Comparison of ENCODE assay signal across 8 cellular contexts in genomic region chr16:56013962-56014552, GRCh38.
A peak's percentile ranks its signal among the peaks of the same experiment; 100 is the strongest.
DNase-seq lines count a peak whose midpoint lies in the region; TF ChIP-seq lines count a peak whose summit lies in the region.

No MANE protein-coding gene starts in this region.

- no peak for TF ChIP-seq POLR2A in esophagus muscularis mucosa (IDR thresholded peaks at IDR 0.05; ENCODE audit: low read depth)

- H3K23me2 ChIP-seq in H9 (ENCODE audit: insufficient read length, low read depth, low read length, poor library complexity, severe bottlenecking) = no peaks in the 10 kb centered on the region

- H2AFZ ChIP-seq in H9 (ENCODE audit: low read length) (no peak overlapping the region), mammary epithelial cell (ENCODE audit: low read depth, low read length) (no peak overlapping the region)

- H3K4me3 Mint-ChIP-seq in H9 (no peak overlapping the region), nephron progenitor cell (no peak overlapping the region)

- H4K91ac ChIP-seq in H9 (ENCODE audit: insufficient read length, low read depth, low read length) = no peak overlapping the region

- no peak for TF ChIP-seq EP300 in esophagus muscularis mucosa (IDR thresholded peaks at IDR 0.05)

- no peak for TF ChIP-seq CTCF in H9 (conservative IDR thresholded peaks at IDR 0.05)
- no peak for TF ChIP-seq CTCF in mammary epithelial cell (conservative IDR thresholded peaks at IDR 0.05 in 1 of 2, IDR thresholded peaks at IDR 0.05 in 1 of 2; ENCODE audit: extremely low read depth in 1 of 2, insufficient read depth in 1 of 2, low read depth in 1 of 2, low read length in 2 of 2)
- TF ChIP-seq CTCF in nephron progenitor cell (IDR thresholded peaks at IDR 0.05) = no peak
- no peak for TF ChIP-seq CTCF in tibial artery (IDR thresholded peaks at IDR 0.05)
- no peak for TF ChIP-seq CTCF in esophagus muscularis mucosa (IDR thresholded peaks at IDR 0.05)

- no peak overlapping the region for H2BK12ac ChIP-seq in H9 (ENCODE audit: insufficient read length, low read depth, low read length)

- H3K36me3 Mint-ChIP-seq in H9 (ENCODE audit: insufficient read depth in 1 of 3, low read depth in 3 of 3) (no peaks in the 10 kb centered on the region), nephron progenitor cell (ENCODE audit: low read depth) (no peaks in the 10 kb centered on the region)

- no TSS peak for BruUV-seq in mammary epithelial cell (replicated peaks; lab: Mats Ljungman, UMichigan)

- no CpG with 5 or more reads among the region's 6 CpGs for WGBS in H9 (ENCODE audit: extremely low coverage, insufficient read length, low lambda C conversion rate)
- 3% methylated on average over 5 of the region's 6 CpGs for WGBS in mammary epithelial cell (ENCODE audit: low coverage, missing lambda C conversion rate)
- WGBS in esophagus muscularis mucosa = 27% methylated on average over 6 of the region's 6 CpGs

- H3K27ac ChIP-seq in H9 (ENCODE audit: insufficient read length, low read depth, low read length) (no peak overlapping the region), mammary epithelial cell (ENCODE audit: insufficient read depth, low read depth, low read length) (no peak overlapping the region), tibial artery (no peak overlapping the region), esophagus muscularis mucosa (replicated peaks in 1 of 4) (no peak overlapping the region)

- H3K18ac ChIP-seq in H9 (ENCODE audit: insufficient read length, low read depth, low read length) = no peak overlapping the region

- H3K36me3 ChIP-seq in mammary epithelial cell (ENCODE audit: insufficient read depth, low read length) (no peaks in the 10 kb centered on the region), tibial artery (no peaks in the 10 kb centered on the region), esophagus muscularis mucosa (no peaks in the 10 kb centered on the region)

- H2BK20ac ChIP-seq in H9 (ENCODE audit: low read depth, low read length, poor library complexity, severe bottlenecking) = no peak overlapping the region

- no peak overlapping the region for H3K14ac ChIP-seq in H9 (ENCODE audit: insufficient read depth, low read length)

- H3K4me2 ChIP-seq in H9 (ENCODE audit: insufficient read depth, insufficient read length, low read length) (no peak overlapping the region), mammary epithelial cell (ENCODE audit: insufficient read depth, low read depth, low read length) (no peak overlapping the region)

- H2BK5ac ChIP-seq in H9 (ENCODE audit: insufficient read length, low read length) = no peak overlapping the region

- H3K56ac ChIP-seq in H9 (ENCODE audit: insufficient read length, low read depth, low read length) = no peak overlapping the region

- no peak overlapping the region for H3K4me3 ChIP-seq in mammary epithelial cell (replicated peaks in 1 of 3; ENCODE audit: insufficient read depth in 1 of 3, low read depth in 2 of 3, low read length in 3 of 3)
- H3K4me3 ChIP-seq in tibial artery = no peak overlapping the region
- H3K4me3 ChIP-seq in esophagus muscularis mucosa = no peak overlapping the region

- H2BK120ac ChIP-seq in H9 (ENCODE audit: low read depth, low read length, poor library complexity, severe bottlenecking) = no peak overlapping the region

- peaks cover 49% of the 10 kb centered on the region for H3K27me3 Mint-ChIP-seq in H9 (ENCODE audit: low read depth)
- H3K27me3 Mint-ChIP-seq in nephron progenitor cell (ENCODE audit: low read depth, poor library complexity) = peaks cover 34% of the 10 kb centered on the region

- H2BK15ac ChIP-seq in H9 (ENCODE audit: low read depth, low read length) = no peak overlapping the region

- H3T11ph ChIP-seq in H9 (ENCODE audit: low read length) = no peak overlapping the region

- H3K79me1 ChIP-seq in H9 (ENCODE audit: insufficient read depth, low read depth, low read length, poor library complexity, severe bottlenecking) = no peaks in the 10 kb centered on the region

- no peak overlapping the region for H3K9ac ChIP-seq in H9 (ENCODE audit: extremely low read depth, insufficient read length, low read length)
- H3K9ac ChIP-seq in mammary epithelial cell (ENCODE audit: insufficient read depth, low read length) = no peak overlapping the region

- H3K9me3 ChIP-seq in H9 (ENCODE audit: control insufficient read depth, low read depth, low read length) = no peaks in the 10 kb centered on the region
- H3K9me3 ChIP-seq in mammary epithelial cell (replicated peaks; ENCODE audit: insufficient read depth, low read length) = no peaks in the 10 kb centered on the region
- H3K9me3 ChIP-seq in tibial artery = no peaks in the 10 kb centered on the region
- no peaks in the 10 kb centered on the region for H3K9me3 ChIP-seq in esophagus muscularis mucosa

- H3K4me1 ChIP-seq in H9 (ENCODE audit: insufficient read depth, low read length) (no peaks in the 10 kb centered on the region), mammary epithelial cell (ENCODE audit: insufficient read depth, low read length) (no peaks in the 10 kb centered on the region), tibial artery (no peaks in the 10 kb centered on the region), esophagus muscularis mucosa (no peaks in the 10 kb centered on the region)

- intact Hi-C loops in mammary epithelial cell (cut with micrococcal nuclease) = no loop called here
- intact Hi-C loops in tibial artery (cut with DNase I; ENCODE audit: low total_unique reads) = no loop called here
- intact Hi-C loops in esophagus muscularis mucosa (cut with DNase I) = no loop called here

- H3K79me2 ChIP-seq in H9 (ENCODE audit: insufficient read depth, low read length) = no peaks in the 10 kb centered on the region
- no peaks in the 10 kb centered on the region for H3K79me2 ChIP-seq in mammary epithelial cell (ENCODE audit: insufficient read depth, low read length)

- no peak overlapping the region for H4K8ac ChIP-seq in H9 (replicated peaks; ENCODE audit: insufficient read length, low read depth, low read length)

- H3K9me3 Mint-ChIP-seq in H9 (no peaks in the 10 kb centered on the region), nephron progenitor cell (no peaks in the 10 kb centered on the region)

- in situ Hi-C loops in mammary epithelial cell (cut with MboI; ENCODE audit: low sequenced_read_pairs in 2 of 2) = no loop called here

- H2AK5ac ChIP-seq in H9 (ENCODE audit: insufficient read length, low read length) = no peak overlapping the region

- no peak overlapping the region for H3K23ac ChIP-seq in H9 (ENCODE audit: insufficient read length, low read depth, low read length)

- H3K4me1 Mint-ChIP-seq in H9 = no peaks in the 10 kb centered on the region
- no peaks in the 10 kb centered on the region for H3K4me1 Mint-ChIP-seq in nephron progenitor cell

- peak; percentile 83 for DNase-seq in H9
- DNase-seq in RKO (ENCODE audit: low spot score) = peak; percentile 57
- peak; percentile 49 for DNase-seq in mammary epithelial cell
- peak; percentile 94 for DNase-seq in nephron progenitor cell
- no peak for DNase-seq in COLO668 (lab: John Stamatoyannopoulos, UW; ENCODE audit: unreplicated experiment)
- no peak for DNase-seq in tibial artery
- no peak for DNase-seq in esophagus muscularis mucosa (ENCODE audit: extremely low spot score)
- DNase-seq in GM03348 (ENCODE audit: low spot score) = no peak

- dilution Hi-C loops in mammary epithelial cell (cut with HindIII; ENCODE audit: low sequenced_read_pairs) = no loop called here

- no peak overlapping the region for H3K4ac ChIP-seq in H9 (ENCODE audit: low read depth, low read length)

- no peaks in the 10 kb centered on the region for H3K27me3 ChIP-seq in H9 (ENCODE audit: insufficient read depth, low read length)
- no peaks in the 10 kb centered on the region for H3K27me3 ChIP-seq in mammary epithelial cell (ENCODE audit: insufficient read depth, low read length)
- H3K27me3 ChIP-seq in tibial artery = no peaks in the 10 kb centered on the region
- peaks cover 0 to 21% (median 0%) of the 10 kb centered on the region in 4 donors for H3K27me3 ChIP-seq in esophagus muscularis mucosa

- no peaks in the 10 kb centered on the region for H4K20me1 ChIP-seq in H9 (ENCODE audit: control insufficient read depth, insufficient read depth, insufficient read length)
- H4K20me1 ChIP-seq in mammary epithelial cell (ENCODE audit: insufficient read depth, low read length) = no peaks in the 10 kb centered on the region

- H3K27ac Mint-ChIP-seq in H9 (no peak overlapping the region), nephron progenitor cell (no peak overlapping the region)

- H4K5ac ChIP-seq in H9 (ENCODE audit: insufficient read length, low read depth, low read length) = no peak overlapping the region

- CTCF ChIA-PET in mammary epithelial cell (lab: Charles Lee; ENCODE audit: low non-redundant PET) = no interaction called here

Comparison
In these comparisons a context has a peak if more than half of its experiments do, and no peak if none do; other contexts are left out.
1. DNase-seq: peak in H9 (single experiment), RKO (single experiment), mammary epithelial cell (single experiment) and nephron progenitor cell (single experiment); none in COLO668 (single experiment), tibial artery (0 of 2), esophagus muscularis mucosa (single experiment) and GM03348 (single experiment).